Comparison of ENCODE assay signal across 14 cellular contexts in genomic region chr14:68131907-68132306, GRCh38.
"Had no signal": no experiment of that assay in that cellular context is flagged by ENCODE, and none has a peak within 500 bp of the region (broad histone marks: within the 10 kb centered on the region; RNA-seq: fewer than 3 reads in every experiment).

No MANE protein-coding gene starts in this region.

- ATAC-seq: psoas muscle; stimulated activated memory B cell treated with anti-CD40 and anti-IgM and Interleukin-4, amounts not matched to agents 10 μg/mL and 1 μg/mL and 100 μg/mL, for 72 hours had no signal

- DNase-seq: activated CD4-positive, alpha-beta memory T cell treated with anti-CD3 and anti-CD28 coated beads for 36 hours; activated naive CD8-positive, alpha-beta T cell treated with anti-CD3 and anti-CD28 coated beads, Interleukin-2, amount 10 ng/mL, durations not matched to agents 7 days and 5 days; activated T-cell treated with anti-CD3 and anti-CD28 coated beads, Interleukin-2, amount 50 U/mL, for 48 hours; anterior cingulate cortex; central memory CD4-positive, alpha-beta T cell; effector CD8-positive, alpha-beta T cell; hippocampal formation; left cardiac atrium; nephron progenitor cell; psoas muscle; transverse colon had no signal

- H3K27me3 ChIP-seq: SJSA1, transverse colon had no signal

- H3K4me3 ChIP-seq: coronary artery, psoas muscle, SJSA1, transverse colon had no signal

- H3K36me3 ChIP-seq: SJSA1, transverse colon had no signal

- H3K9me3 ChIP-seq: psoas muscle, SJSA1, transverse colon had no signal

- H3K27ac ChIP-seq: coronary artery, psoas muscle, SJSA1 had no signal
